In the genomic region with DNA sequence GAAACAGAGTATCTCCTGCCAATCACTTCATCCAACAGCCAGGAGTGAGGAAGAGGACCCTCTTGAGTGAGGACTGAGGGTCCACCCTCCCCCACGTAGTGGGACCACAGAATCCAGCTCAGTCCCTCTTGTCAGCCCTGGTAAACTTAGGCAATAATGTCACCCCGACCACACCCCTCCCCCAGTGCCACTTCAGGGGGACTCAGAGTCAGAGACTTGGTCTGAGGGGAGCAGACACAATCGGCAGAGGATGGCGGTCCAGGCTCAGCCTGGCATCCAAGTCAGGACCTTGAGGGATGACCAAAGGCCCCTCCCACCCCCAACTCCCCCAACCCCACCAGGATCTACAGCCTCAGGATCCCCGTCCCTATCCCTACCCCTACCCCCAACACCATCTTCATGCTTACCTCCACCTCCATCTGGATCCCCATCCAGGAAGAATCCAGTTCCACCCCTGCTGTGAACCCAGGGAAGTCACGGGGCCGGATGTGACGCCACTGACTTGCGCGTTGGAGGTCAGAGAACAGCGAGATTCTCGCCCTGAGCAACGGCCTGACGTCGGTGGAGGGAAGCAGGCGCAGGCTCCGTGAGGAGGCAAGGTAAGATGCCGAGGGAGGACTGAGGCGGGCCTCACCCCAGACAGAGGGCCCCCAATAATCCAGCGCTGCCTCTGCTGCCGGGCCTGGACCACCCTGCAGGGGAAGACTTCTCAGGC, we compare ENCODE assay signal across 17 cellular contexts. TPM values are rescaled to one million over a fixed set of nuclear protein-coding genes. Genes with fewer than 3 reads are reported as not detected.
DNase-seq lines count a peak whose midpoint lies in the region; ATAC-seq and TF ChIP-seq lines count a peak whose summit lies in the region.
"Had no signal": no experiment of that assay in that cellular context is flagged by ENCODE, and none has a peak within 500 bp of the region (broad histone marks: within the 10 kb centered on the region; RNA-seq: fewer than 3 reads in every experiment).

A gene with protein sequence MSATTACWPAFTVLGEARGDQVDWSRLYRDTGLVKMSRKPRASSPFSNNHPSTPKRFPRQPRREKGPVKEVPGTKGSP (minus strand): TSS at position 461 of the 715 bp plus-strand sequence. CDS start 1,261 bp downstream, outside the sequence.
A gene with protein sequence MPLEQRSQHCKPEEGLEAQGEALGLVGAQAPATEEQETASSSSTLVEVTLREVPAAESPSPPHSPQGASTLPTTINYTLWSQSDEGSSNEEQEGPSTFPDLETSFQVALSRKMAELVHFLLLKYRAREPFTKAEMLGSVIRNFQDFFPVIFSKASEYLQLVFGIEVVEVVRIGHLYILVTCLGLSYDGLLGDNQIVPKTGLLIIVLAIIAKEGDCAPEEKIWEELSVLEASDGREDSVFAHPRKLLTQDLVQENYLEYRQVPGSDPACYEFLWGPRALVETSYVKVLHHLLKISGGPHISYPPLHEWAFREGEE (plus strand): TSS at position 497 of the 715 bp plus-strand sequence. CDS start 2,405 bp downstream, outside the sequence.

- no peak for ATAC-seq in heart right ventricle
- ATAC-seq: A549 had no signal

- H3K4me3 ChIP-seq in AG09309 (ENCODE audit: control insufficient read depth, low read depth, low read length) (peak within 1 kb of the TSS; percentile 10), SK-N-SH (ENCODE audit: low read depth in 2 of 2, low read length in 1 of 2) (peak within 1 kb of the TSS; percentile 64 to 73), heart right ventricle (no peak within 1 kb of the TSS)
- H3K4me3 ChIP-seq: A549, right atrium auricular region had no signal

- in situ Hi-C loops in GM13977 (cut with MboI; ENCODE audit: low pct_unique_long_range_greater_than_20kb, low sequenced_read_pairs, unreplicated experiment): no loop called here

- intact Hi-C loops in heart right ventricle (cut with DNase I): loop anchor here in 1 of 10 donors (10.0 kb wide), 1 partner anchor 1539 kb away; no protein-coding TSS in a partner anchor

- no peak for TF ChIP-seq RAD21 in SK-N-SH (IDR thresholded peaks at IDR 0.05; ENCODE audit: low read length)

- H3K4me1 ChIP-seq in SK-N-SH (ENCODE audit: control insufficient read depth in 1 of 2, insufficient read depth in 2 of 2, low read depth in 1 of 2, low read length in 1 of 2) (peaks cover 0 to 6% of the 10 kb centered on the region in 2 experiments; a peak in 1 of 4 replicates), heart right ventricle (no peaks in the 10 kb centered on the region)
- H3K4me1 ChIP-seq: A549, right atrium auricular region had no signal

- H3K27ac ChIP-seq in SK-N-SH (ENCODE audit: low read depth in 2 of 2, low read length in 1 of 2): no peak within 1 kb of the TSS
- no peak within 1 kb of the TSS for H3K27ac ChIP-seq in heart right ventricle
- H3K27ac ChIP-seq: A549, epithelial cell of prostate, right atrium auricular region had no signal

- no peaks in the 10 kb centered on the region for H3K27me3 ChIP-seq in SK-N-SH (ENCODE audit: insufficient read depth)
- H3K27me3 ChIP-seq in heart right ventricle: no peaks in the 10 kb centered on the region
- H3K27me3 ChIP-seq: right atrium auricular region had no signal

- DNase-seq in AG09309 (ENCODE audit: low read depth) (no peak), M059J (ENCODE audit: low read depth) (peak; percentile 38), NCI-H2227 treated with DMSO at 0.1 percent for 48 hours (lab: John Stamatoyannopoulos, UW) (peak; percentile 55), SK-N-SH (peak; percentile 81), dermis blood vessel endothelial cell (no peak), GM13977 (ENCODE audit: low spot score) (no peak), heart right ventricle (no peak)
- no peak for DNase-seq in stimulated activated CD4-positive, alpha-beta T cell treated with anti-CD3 and anti-CD28 coated beads, Interleukin-15, amount 100 ng/mL, for 24 hours
- DNase-seq: CD4-positive, alpha-beta T cell; mesendoderm; MV-4-11; stimulated activated CD4-positive, alpha-beta T cell treated with anti-CD3 and anti-CD28 coated beads, Interleukin-2, amount 100 ng/mL, for 24 hours had no signal

- H3K9ac ChIP-seq in SK-N-SH: peak within 1 kb of the TSS; percentile 82

- H4K20me1 ChIP-seq in SK-N-SH (ENCODE audit: insufficient read depth): no peaks in the 10 kb centered on the region

- POLR2A ChIA-PET in SK-N-SH (lab: Yijun Ruan, JAX): no interaction called here

- CTCF ChIA-PET in SK-N-SH (lab: Yijun Ruan, JAX): no interaction called here

- peak within 1 kb of the TSS; percentile 79 for H3K4me2 ChIP-seq in SK-N-SH
- H3K4me2 ChIP-seq: A549 had no signal

- WGBS in SK-N-SH (ENCODE audit: low lambda C conversion rate): 11% methylated on average over 4 of the region's 21 CpGs
- 87 to 94% methylated on average over 17 to 18 of the region's 21 CpGs for WGBS in heart right ventricle, 2 donors

- H3F3A ChIP-seq in SK-N-SH (replicated peaks; ENCODE audit: insufficient read depth): no peaks in the 10 kb centered on the region

- peaks cover 55% of the 10 kb centered on the region for H3K79me2 ChIP-seq in SK-N-SH (ENCODE audit: insufficient read depth)

- no peak within 1 kb of the TSS for H2AFZ ChIP-seq in SK-N-SH (ENCODE audit: low read depth)

- no peaks in the 10 kb centered on the region for H3K9me2 ChIP-seq in SK-N-SH

- TF ChIP-seq EP300 in SK-N-SH (IDR thresholded peaks at IDR 0.05; ENCODE audit: borderline replicate concordance in 1 of 2, low read depth in 1 of 2, low read length in 1 of 2): no peak

- H3K9me3 ChIP-seq in SK-N-SH (no peaks in the 10 kb centered on the region), heart right ventricle (no peaks in the 10 kb centered on the region)
- H3K9me3 ChIP-seq: A549, right atrium auricular region had no signal

- TF ChIP-seq CTCF in AG09309 (IDR thresholded peaks at IDR 0.05; ENCODE audit: control insufficient read depth, insufficient read depth, low read depth, low read length, missing control alignments) (no peak), SK-N-SH (IDR thresholded peaks at IDR 0.05) (no peak), GM13977 (IDR thresholded peaks at IDR 0.05; ENCODE audit: extremely low read depth, insufficient read depth, missing control alignments) (no peak), heart right ventricle (IDR thresholded peaks at IDR 0.05) (no peak)

- H3K36me3 ChIP-seq in SK-N-SH (replicated peaks in 1 of 2; ENCODE audit: control insufficient read depth in 1 of 2, insufficient read depth in 2 of 2, low read length in 1 of 2): peaks cover 2 to 4% of the 10 kb centered on the region in 2 experiments
- H3K36me3 ChIP-seq in heart right ventricle: no peaks in the 10 kb centered on the region
- H3K36me3 ChIP-seq: right atrium auricular region had no signal

TF ChIP-seq in SK-N-SH, 30 proteins besides CTCF, POLR2A, EP300 and RAD21 (continues in another document):
- TF ChIP-seq, protein P1, sequence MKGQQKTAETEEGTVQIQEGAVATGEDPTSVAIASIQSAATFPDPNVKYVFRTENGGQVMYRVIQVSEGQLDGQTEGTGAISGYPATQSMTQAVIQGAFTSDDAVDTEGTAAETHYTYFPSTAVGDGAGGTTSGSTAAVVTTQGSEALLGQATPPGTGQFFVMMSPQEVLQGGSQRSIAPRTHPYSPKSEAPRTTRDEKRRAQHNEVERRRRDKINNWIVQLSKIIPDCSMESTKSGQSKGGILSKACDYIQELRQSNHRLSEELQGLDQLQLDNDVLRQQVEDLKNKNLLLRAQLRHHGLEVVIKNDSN (IDR thresholded peaks at IDR 0.05; ENCODE audit: borderline replicate concordance, low read depth): peak; percentile 91
- TF ChIP-seq MXI1 (IDR thresholded peaks at IDR 0.05; ENCODE audit: low read depth, low read length) (0 out of 2 replicates have a peak, but pooled peaks have one; percentile 20), YY1 (IDR thresholded peaks at IDR 0.05; ENCODE audit: low read depth) (no peak), NRF1 (IDR thresholded peaks at IDR 0.05; ENCODE audit: low read depth, low read length) (peak; percentile 54; the same call in 1 of the 2 replicates), NFIC (IDR thresholded peaks at IDR 0.05; ENCODE audit: borderline replicate concordance) (no peak), TAF1 (IDR thresholded peaks at IDR 0.05; ENCODE audit: borderline replicate concordance, low read depth, low read length) (peak; percentile 40; the same call in 1 of the 2 replicates), RXRA (IDR thresholded peaks at IDR 0.05; ENCODE audit: borderline replicate concordance, low read depth) (no peak), ELF1 (IDR thresholded peaks at IDR 0.05) (peak; percentile 50), GABPA (IDR thresholded peaks at IDR 0.05; ENCODE audit: low read depth) (peak; percentile 83), SIN3A (IDR thresholded peaks at IDR 0.05; ENCODE audit: borderline replicate concordance, low read depth, low read length) (peak; percentile 59; the same call in 1 of the 2 replicates), TEAD4 (IDR thresholded peaks at IDR 0.05; ENCODE audit: borderline replicate concordance, insufficient read depth) (no peak)
- TF ChIP-seq, protein P2, sequence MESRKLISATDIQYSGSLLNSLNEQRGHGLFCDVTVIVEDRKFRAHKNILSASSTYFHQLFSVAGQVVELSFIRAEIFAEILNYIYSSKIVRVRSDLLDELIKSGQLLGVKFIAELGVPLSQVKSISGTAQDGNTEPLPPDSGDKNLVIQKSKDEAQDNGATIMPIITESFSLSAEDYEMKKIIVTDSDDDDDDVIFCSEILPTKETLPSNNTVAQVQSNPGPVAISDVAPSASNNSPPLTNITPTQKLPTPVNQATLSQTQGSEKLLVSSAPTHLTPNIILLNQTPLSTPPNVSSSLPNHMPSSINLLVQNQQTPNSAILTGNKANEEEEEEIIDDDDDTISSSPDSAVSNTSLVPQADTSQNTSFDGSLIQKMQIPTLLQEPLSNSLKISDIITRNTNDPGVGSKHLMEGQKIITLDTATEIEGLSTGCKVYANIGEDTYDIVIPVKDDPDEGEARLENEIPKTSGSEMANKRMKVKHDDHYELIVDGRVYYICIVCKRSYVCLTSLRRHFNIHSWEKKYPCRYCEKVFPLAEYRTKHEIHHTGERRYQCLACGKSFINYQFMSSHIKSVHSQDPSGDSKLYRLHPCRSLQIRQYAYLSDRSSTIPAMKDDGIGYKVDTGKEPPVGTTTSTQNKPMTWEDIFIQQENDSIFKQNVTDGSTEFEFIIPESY (IDR thresholded peaks at IDR 0.05; ENCODE audit: borderline replicate concordance, low read depth): peak; percentile 97

RNA-seq across cellular contexts. Expression of the first gene that starts in this region (rescaled TPM):
- total RNA-seq in M059J (2014; rRNA removed; shearing (Covaris generic)): 6.5 and 6.6 TPM in 2 replicates
- polyA plus RNA-seq in SK-N-SH (2012; rRNA removed) (55.1 and 55.8 TPM in 2 replicates), heart right ventricle (not detected)
- 55.8 and 60.0 TPM in 2 replicates for polyA plus RNA-seq in SK-N-SH (2012; cell fraction: cytosol; rRNA removed)
- polyA plus RNA-seq in SK-N-SH (2012; cell fraction: nucleus; rRNA removed): 26.5 and 33.3 TPM in 2 replicates
- total RNA-seq in dermis blood vessel endothelial cell (not detected in 2 replicates), heart right ventricle (not detected)
- total RNA-seq: activated T-helper 2 cell treated with anti-CD3 and anti-CD28 coated beads, Interferon-gamma antibody, Interleukin-2, Interleukin-4, amounts not matched to agents 10 μg/mL and 5 μg/mL and 100 μg/mL, durations not matched to agents 14 hours and 24 hours and 36 hours; CD4-positive, alpha-beta T cell; glomerular endothelial cell; right atrium auricular region had no signal

RNA-seq across cellular contexts. Expression of the second gene that starts in this region (rescaled TPM):
- total RNA-seq in M059J (2014; rRNA removed; shearing (Covaris generic)): 13.4 and 15.5 TPM in 2 replicates
- polyA plus RNA-seq in SK-N-SH (2012; rRNA removed) (81.1 and 104 TPM in 2 replicates), heart right ventricle (not detected)
- polyA plus RNA-seq in SK-N-SH (2012; cell fraction: cytosol; rRNA removed): 76.2 and 85.6 TPM in 2 replicates
- 79.9 and 92.3 TPM in 2 replicates for polyA plus RNA-seq in SK-N-SH (2012; cell fraction: nucleus; rRNA removed)
- total RNA-seq in dermis blood vessel endothelial cell (not detected in 2 replicates), heart right ventricle (not detected)
- total RNA-seq: activated T-helper 2 cell treated with anti-CD3 and anti-CD28 coated beads, Interferon-gamma antibody, Interleukin-2, Interleukin-4, amounts not matched to agents 10 μg/mL and 5 μg/mL and 100 μg/mL, durations not matched to agents 14 hours and 24 hours and 36 hours; CD4-positive, alpha-beta T cell; glomerular endothelial cell; right atrium auricular region had no signal

Comparison
In these comparisons a context has a peak if more than half of its experiments do, and no peak if none do; other contexts are left out.
1. RNA of the second gene that starts in this region (total RNA-seq): 13.4 to 15.5 TPM in M059J; not detected in dermis blood vessel endothelial cell and not detected in heart right ventricle; every median in the first group is over 10 times any median in the second.
2. RNA of the first gene that starts in this region (polyA plus RNA-seq): 26.5 to 60.0 TPM in SK-N-SH; not detected in heart right ventricle; every median in the first group is over 10 times any median in the second.
3. RNA of the second gene that starts in this region (polyA plus RNA-seq): 76.2 to 104 TPM in SK-N-SH; not detected in heart right ventricle; every median in the first group is over 10 times any median in the second.
4. DNase-seq: peak in M059J (single experiment), NCI-H2227 treated with DMSO at 0.1 percent for 48 hours (single experiment) and SK-N-SH (single experiment); none in AG09309 (single experiment), dermis blood vessel endothelial cell (single experiment), GM13977 (single experiment), stimulated activated CD4-positive, alpha-beta T cell treated with anti-CD3 and anti-CD28 coated beads, Interleukin-15, amount 100 ng/mL, for 24 hours (single experiment) and heart right ventricle (0 of 2).
5. H3K4me3 ChIP-seq: peak in AG09309 (single experiment) and SK-N-SH (2 of 2); none in heart right ventricle (0 of 10).